14 cellular contexts compared by ENCODE assay signal in genomic region chr10:45592432-45592831, GRCh38.
DNase-seq lines count a peak whose midpoint lies in the region; ATAC-seq and TF ChIP-seq lines count a peak whose summit lies in the region.
"Had no signal": no experiment of that assay in that cellular context is flagged by ENCODE, and none has a peak within 500 bp of the region (broad histone marks: within the 10 kb centered on the region; RNA-seq: fewer than 3 reads in every experiment).

No MANE protein-coding gene starts in this region.

- H3K4me3 Mint-ChIP-seq in activated naive CD4-positive, alpha-beta T cell treated with anti-CD3 and anti-CD28 coated beads, Interleukin-2, amount 50 U/mL, for 24 hours = peak overlapping the region; percentile 62
- H3K4me3 Mint-ChIP-seq in WTC11 (no peak overlapping the region; the same call in 1 of the 2 replicates), CD14-positive monocyte (no peak overlapping the region)
- H3K4me3 Mint-ChIP-seq in stimulated activated naive B cell treated with anti-CD40 and anti-IgM and Interleukin-4, amounts not matched to agents 10 μg/mL and 1 μg/mL and 100 μg/mL, for 72 hours = peak overlapping the region; percentile 74 to 77

- no peak overlapping the region for H3K27ac ChIP-seq in ascending aorta
- H3K27ac ChIP-seq: WERI-Rb-1 had no signal

- POLR2A ChIA-PET in WTC11 (lab: Charles Lee) = no interaction called here

- ATAC-seq in WTC11 = no peak
- ATAC-seq in stimulated activated naive B cell treated with anti-CD40 and anti-IgM and Interleukin-4, amounts not matched to agents 10 μg/mL and 1 μg/mL and 100 μg/mL, for 72 hours (replicated peaks) = no peak

- DNase-seq in activated naive CD4-positive, alpha-beta T cell treated with anti-CD3 and anti-CD28 coated beads, Interleukin-2, amount 50 U/mL, for 16 hours = no peak
- DNase-seq in WTC11 (ENCODE audit: low spot score) = no peak
- peak; percentile 37 for DNase-seq in fibroblast of peridontal ligament (ENCODE audit: extremely low read depth)
- DNase-seq in stimulated activated naive B cell treated with anti-CD40 and anti-IgM and Interleukin-4, amounts not matched to agents 10 μg/mL and 1 μg/mL and 100 μg/mL, for 72 hours = no peak
- DNase-seq in A172 (ENCODE audit: low spot score) = no peak
- no peak for DNase-seq in ascending aorta (ENCODE audit: low spot score in 2 of 2)
- DNase-seq in CD14-positive monocyte (ENCODE audit: low spot score) = no peak
- DNase-seq: foreskin melanocyte, kidney glomerular epithelial cell, NCI-H510A treated with DMSO at 0.1 percent for 48 hours, occipital lobe, SHP77, WERI-Rb-1 had no signal

- CTCF ChIA-PET in WTC11 (lab: Charles Lee) = no interaction called here

- peaks cover 9% of the 10 kb centered on the region for H3K9me3 Mint-ChIP-seq in activated naive CD4-positive, alpha-beta T cell treated with anti-CD3 and anti-CD28 coated beads, Interleukin-2, amount 50 U/mL, for 24 hours
- H3K9me3 Mint-ChIP-seq in WTC11 = peaks cover 10% of the 10 kb centered on the region
- peaks cover 1 to 4% of the 10 kb centered on the region in 2 donors for H3K9me3 Mint-ChIP-seq in stimulated activated naive B cell treated with anti-CD40 and anti-IgM and Interleukin-4, amounts not matched to agents 10 μg/mL and 1 μg/mL and 100 μg/mL, for 72 hours
- H3K9me3 Mint-ChIP-seq in CD14-positive monocyte = peaks cover under 1 to 6% (median 2%) of the 10 kb centered on the region in 7 donors

- H3K4me3 ChIP-seq in ascending aorta = no peak overlapping the region

- intact Hi-C loops in ascending aorta (cut with DNase I) = loop anchor here (10.0 kb wide), 1 partner anchor 588 kb away; the partner anchor contains the start of gene ZNF22
- intact Hi-C loops in CD14-positive monocyte (cut with micrococcal nuclease) = loop anchor here in 1 of 2 donors (10.0 kb wide), 2 partner anchors 128 to 218 kb away; partner anchors contain the start of gene ALOX5

- peaks cover 0 to 5% of the 10 kb centered on the region in 2 donors for H3K36me3 ChIP-seq in ascending aorta

- peaks cover 12% of the 10 kb centered on the region for H3K36me3 Mint-ChIP-seq in activated naive CD4-positive, alpha-beta T cell treated with anti-CD3 and anti-CD28 coated beads, Interleukin-2, amount 50 U/mL, for 24 hours
- peaks cover 5% of the 10 kb centered on the region for H3K36me3 Mint-ChIP-seq in WTC11
- peaks cover 9 to 25% of the 10 kb centered on the region in 2 donors for H3K36me3 Mint-ChIP-seq in stimulated activated naive B cell treated with anti-CD40 and anti-IgM and Interleukin-4, amounts not matched to agents 10 μg/mL and 1 μg/mL and 100 μg/mL, for 72 hours
- peaks cover 10 to 22% of the 10 kb centered on the region in 2 donors for H3K36me3 Mint-ChIP-seq in CD14-positive monocyte

- H3K27me3 ChIP-seq in ascending aorta = no peaks in the 10 kb centered on the region

- no peaks in the 10 kb centered on the region for H3K9me3 ChIP-seq in ascending aorta

- H3K4me1 ChIP-seq in ascending aorta = peaks cover 0 to 16% of the 10 kb centered on the region in 2 donors

- no peak for TF ChIP-seq CTCF in WTC11 (IDR thresholded peaks at IDR 0.05)
- TF ChIP-seq CTCF in ascending aorta (IDR thresholded peaks at IDR 0.05) = no peak
- no peak for TF ChIP-seq CTCF in CD14-positive monocyte (IDR thresholded peaks at IDR 0.05)

- H3K27me3 Mint-ChIP-seq in activated naive CD4-positive, alpha-beta T cell treated with anti-CD3 and anti-CD28 coated beads, Interleukin-2, amount 50 U/mL, for 24 hours = no peaks in the 10 kb centered on the region
- H3K27me3 Mint-ChIP-seq in WTC11 (ENCODE audit: low read depth) (peaks cover 20% of the 10 kb centered on the region), CD14-positive monocyte (ENCODE audit: low read depth in 3 of 3) (peaks cover 0 to 12% (median 8%) of the 10 kb centered on the region in 3 donors)
- no peaks in the 10 kb centered on the region for H3K27me3 Mint-ChIP-seq in stimulated activated naive B cell treated with anti-CD40 and anti-IgM and Interleukin-4, amounts not matched to agents 10 μg/mL and 1 μg/mL and 100 μg/mL, for 72 hours

- H3K27ac Mint-ChIP-seq in activated naive CD4-positive, alpha-beta T cell treated with anti-CD3 and anti-CD28 coated beads, Interleukin-2, amount 50 U/mL, for 24 hours = peak overlapping the region; percentile 4
- H3K27ac Mint-ChIP-seq in WTC11 = peak overlapping the region; percentile 28; the same call in 1 of the 2 replicates
- peak overlapping the region; percentile 37 for H3K27ac Mint-ChIP-seq in stimulated activated naive B cell treated with anti-CD40 and anti-IgM and Interleukin-4, amounts not matched to agents 10 μg/mL and 1 μg/mL and 100 μg/mL, for 72 hours
- H3K27ac Mint-ChIP-seq in CD14-positive monocyte = peak overlapping the region in 2 of 7 donors; percentile 17 to 25

- peaks cover 49% of the 10 kb centered on the region for H3K4me1 Mint-ChIP-seq in activated naive CD4-positive, alpha-beta T cell treated with anti-CD3 and anti-CD28 coated beads, Interleukin-2, amount 50 U/mL, for 24 hours
- H3K4me1 Mint-ChIP-seq in WTC11 = peaks cover 14% of the 10 kb centered on the region
- peaks cover 22 to 37% of the 10 kb centered on the region in 2 donors for H3K4me1 Mint-ChIP-seq in stimulated activated naive B cell treated with anti-CD40 and anti-IgM and Interleukin-4, amounts not matched to agents 10 μg/mL and 1 μg/mL and 100 μg/mL, for 72 hours
- peaks cover 30% of the 10 kb centered on the region for H3K4me1 Mint-ChIP-seq in CD14-positive monocyte

TF ChIP-seq in WTC11, 78 proteins besides CTCF, POLR2A, EP300 and RAD21:
- TF ChIP-seq HMGXB4 (CRISPR knock-in tag; IDR thresholded peaks at IDR 0.05) (no peak), HMGA2 (CRISPR knock-in tag; IDR thresholded peaks at IDR 0.05) (no peak), CREB1 (CRISPR knock-in tag; IDR thresholded peaks at IDR 0.05) (no peak)
- TF ChIP-seq, protein P1, sequence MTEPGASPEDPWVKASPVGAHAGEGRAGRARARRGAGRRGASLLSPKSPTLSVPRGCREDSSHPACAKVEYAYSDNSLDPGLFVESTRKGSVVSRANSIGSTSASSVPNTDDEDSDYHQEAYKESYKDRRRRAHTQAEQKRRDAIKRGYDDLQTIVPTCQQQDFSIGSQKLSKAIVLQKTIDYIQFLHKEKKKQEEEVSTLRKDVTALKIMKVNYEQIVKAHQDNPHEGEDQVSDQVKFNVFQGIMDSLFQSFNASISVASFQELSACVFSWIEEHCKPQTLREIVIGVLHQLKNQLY (CRISPR knock-in tag; IDR thresholded peaks at IDR 0.05) = no peak
- TF ChIP-seq, protein P2, sequence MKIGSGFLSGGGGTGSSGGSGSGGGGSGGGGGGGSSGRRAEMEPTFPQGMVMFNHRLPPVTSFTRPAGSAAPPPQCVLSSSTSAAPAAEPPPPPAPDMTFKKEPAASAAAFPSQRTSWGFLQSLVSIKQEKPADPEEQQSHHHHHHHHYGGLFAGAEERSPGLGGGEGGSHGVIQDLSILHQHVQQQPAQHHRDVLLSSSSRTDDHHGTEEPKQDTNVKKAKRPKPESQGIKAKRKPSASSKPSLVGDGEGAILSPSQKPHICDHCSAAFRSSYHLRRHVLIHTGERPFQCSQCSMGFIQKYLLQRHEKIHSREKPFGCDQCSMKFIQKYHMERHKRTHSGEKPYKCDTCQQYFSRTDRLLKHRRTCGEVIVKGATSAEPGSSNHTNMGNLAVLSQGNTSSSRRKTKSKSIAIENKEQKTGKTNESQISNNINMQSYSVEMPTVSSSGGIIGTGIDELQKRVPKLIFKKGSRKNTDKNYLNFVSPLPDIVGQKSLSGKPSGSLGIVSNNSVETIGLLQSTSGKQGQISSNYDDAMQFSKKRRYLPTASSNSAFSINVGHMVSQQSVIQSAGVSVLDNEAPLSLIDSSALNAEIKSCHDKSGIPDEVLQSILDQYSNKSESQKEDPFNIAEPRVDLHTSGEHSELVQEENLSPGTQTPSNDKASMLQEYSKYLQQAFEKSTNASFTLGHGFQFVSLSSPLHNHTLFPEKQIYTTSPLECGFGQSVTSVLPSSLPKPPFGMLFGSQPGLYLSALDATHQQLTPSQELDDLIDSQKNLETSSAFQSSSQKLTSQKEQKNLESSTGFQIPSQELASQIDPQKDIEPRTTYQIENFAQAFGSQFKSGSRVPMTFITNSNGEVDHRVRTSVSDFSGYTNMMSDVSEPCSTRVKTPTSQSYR (CRISPR knock-in tag; IDR thresholded peaks at IDR 0.05) = no peak
- TF ChIP-seq, protein P3, sequence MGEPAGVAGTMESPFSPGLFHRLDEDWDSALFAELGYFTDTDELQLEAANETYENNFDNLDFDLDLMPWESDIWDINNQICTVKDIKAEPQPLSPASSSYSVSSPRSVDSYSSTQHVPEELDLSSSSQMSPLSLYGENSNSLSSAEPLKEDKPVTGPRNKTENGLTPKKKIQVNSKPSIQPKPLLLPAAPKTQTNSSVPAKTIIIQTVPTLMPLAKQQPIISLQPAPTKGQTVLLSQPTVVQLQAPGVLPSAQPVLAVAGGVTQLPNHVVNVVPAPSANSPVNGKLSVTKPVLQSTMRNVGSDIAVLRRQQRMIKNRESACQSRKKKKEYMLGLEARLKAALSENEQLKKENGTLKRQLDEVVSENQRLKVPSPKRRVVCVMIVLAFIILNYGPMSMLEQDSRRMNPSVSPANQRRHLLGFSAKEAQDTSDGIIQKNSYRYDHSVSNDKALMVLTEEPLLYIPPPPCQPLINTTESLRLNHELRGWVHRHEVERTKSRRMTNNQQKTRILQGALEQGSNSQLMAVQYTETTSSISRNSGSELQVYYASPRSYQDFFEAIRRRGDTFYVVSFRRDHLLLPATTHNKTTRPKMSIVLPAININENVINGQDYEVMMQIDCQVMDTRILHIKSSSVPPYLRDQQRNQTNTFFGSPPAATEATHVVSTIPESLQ (CRISPR knock-in tag; IDR thresholded peaks at IDR 0.05) = no peak

Comparison
In these comparisons a context has a peak if more than half of its experiments do, and no peak if none do; other contexts are left out.
1. H3K4me3 Mint-ChIP-seq: peak in activated naive CD4-positive, alpha-beta T cell treated with anti-CD3 and anti-CD28 coated beads, Interleukin-2, amount 50 U/mL, for 24 hours (single experiment) and stimulated activated naive B cell treated with anti-CD40 and anti-IgM and Interleukin-4, amounts not matched to agents 10 μg/mL and 1 μg/mL and 100 μg/mL, for 72 hours (2 of 2); none in WTC11 (single experiment) and CD14-positive monocyte (0 of 2).